ENCODE assay signal across 9 cellular contexts in genomic region chr11:117098269-117099231, GRCh38. TPM values are rescaled to one million over a fixed set of nuclear protein-coding genes. Genes with fewer than 3 reads are reported as not detected.
DNase-seq lines count a peak whose midpoint lies in the region; ATAC-seq, FAIRE-seq and TF ChIP-seq lines count a peak whose summit lies in the region.
"Had no signal": no experiment of that assay in that cellular context is flagged by ENCODE, and none has a peak within 500 bp of the region (broad histone marks: within the 10 kb centered on the region; RNA-seq: fewer than 3 reads in every experiment).

TSS of gene SIK3 (minus strand) at chr11:117098428. CDS start at chr11:117098415, 13 bp downstream.

- peak; percentile 72 for TF ChIP-seq CTCF in HepG2 (CRISPR knock-in tag; IDR thresholded peaks at IDR 0.05)

- H3K4me1 ChIP-seq in HepG2 (ENCODE audit: insufficient read depth, low read length), result peaks cover 53% of the 10 kb centered on the region

- peaks cover 27% of the 10 kb centered on the region for H4K20me1 ChIP-seq in HepG2 (ENCODE audit: insufficient read depth, low read length)

- peak; percentile 68; the same call in 1 of the 2 replicates for TF ChIP-seq RAD21 in HepG2 (CRISPR knock-in tag; IDR thresholded peaks at IDR 0.05)

- FAIRE-seq in HepG2 (lab: Jason Lieb, UNC), result no peak
- FAIRE-seq: TTC549 had no signal

- H3K79me2 ChIP-seq in HepG2 (ENCODE audit: insufficient read depth, low read length), result peaks cover 43% of the 10 kb centered on the region

- H3K4me3 ChIP-seq in HepG2 (replicated peaks in 1 of 3; ENCODE audit: insufficient read depth in 1 of 3, low read depth in 2 of 3, low read length in 3 of 3), result peak within 1 kb of the TSS; percentile 79 to 89 (median 87)

- TF ChIP-seq POLR2A in HepG2 (IDR thresholded peaks at IDR 0.05; ENCODE audit: insufficient read depth in 1 of 2, low read depth in 2 of 2, low read length in 2 of 2), result peak in 1 of 2 experiments; percentile 37; a peak in 1 of 4 replicates

- WGBS in HepG2 (ENCODE audit: low lambda C conversion rate), result 2% methylated on average over 14 of the region's 78 CpGs

- H3K27me3 ChIP-seq in HepG2 (ENCODE audit: control insufficient read depth in 1 of 2, insufficient read depth in 2 of 2, low read length in 2 of 2), result no peaks in the 10 kb centered on the region; a peak in 1 of 5 replicates

- DNase-seq in Ammon's horn (ENCODE audit: low spot score) (peak; percentile 97), GM19240 (ENCODE audit: insufficient read length, low spot score) (peak; percentile 90), NCI-H526 (lab: John Stamatoyannopoulos, UW) (peak; percentile 89 to 100), cortex of kidney (lab: John Stamatoyannopoulos, UW) (peak; percentile 60), HepG2 (ENCODE audit: low spot score) (peak; percentile 65)
- DNase-seq in activated CD4-positive, alpha-beta T cell treated with anti-CD3 and anti-CD28 coated beads, Interleukin-2, amount 50 U/mL, for 1 hour, result peak; percentile 94
- peak; percentile 89 to 92 for DNase-seq in stimulated activated CD4-positive, alpha-beta T cell treated with anti-CD3 and anti-CD28 coated beads, Interleukin-2, amount 100 ng/mL, for 48 hours

- POLR2A ChIA-PET in HepG2 (lab: Yijun Ruan, JAX), result interaction anchor here (0.6 to 5.8 kb wide), 13 partner anchors 8 to 310 kb away, joined by 3 to 69 read pairs (median 4); partner anchors contain the start of genes APOA1, APOC3 and PAFAH1B2

- ATAC-seq in HG03457 (IDR thresholded peaks at IDR 0.05; ENCODE audit: unreplicated experiment), result peak; percentile 58
- peak; percentile 66 for ATAC-seq in HepG2

- peak within 1 kb of the TSS; percentile 80 for H3K27ac ChIP-seq in HepG2 (ENCODE audit: extremely low read length, insufficient read depth, low read length)

- TSS peak; percentile 96 for BruUV-seq in HepG2 (replicated peaks; lab: Mats Ljungman, UMichigan)

- in situ Hi-C loops in HepG2 (cut with HindIII; ENCODE audit: extremely low pct_ligation_motif_present, low pct_unique_long_range_greater_than_20kb), result loop anchor here (5.0 to 10.0 kb wide), 2 partner anchors 216 to 304 kb away; partner anchors contain the start of gene APOA5

- H3K9ac ChIP-seq in HepG2 (ENCODE audit: insufficient read depth, low read depth, low read length), result peak within 1 kb of the TSS; percentile 88

- no peaks in the 10 kb centered on the region for H3K36me3 ChIP-seq in HepG2 (replicated peaks in 1 of 2; ENCODE audit: control insufficient read depth in 1 of 2, insufficient read depth in 2 of 2, low read length in 2 of 2)

- CTCF ChIA-PET in HepG2 (lab: Yijun Ruan, JAX; ENCODE audit: low intra/inter-chr PET ratio, low total read pairs), result no interaction called here

- TF ChIP-seq EP300 in HepG2 (IDR thresholded peaks at IDR 0.05; ENCODE audit: low read depth in 2 of 2, low read length in 2 of 2), result no peak
- TF ChIP-seq EP300 in HepG2 (CRISPR knock-in tag; IDR thresholded peaks at IDR 0.05; ENCODE audit: borderline replicate concordance), result no peak

- H3K4me2 ChIP-seq in HepG2 (ENCODE audit: low read depth, low read length), result peak within 1 kb of the TSS; percentile 100

- no peaks in the 10 kb centered on the region for H3K9me3 ChIP-seq in HepG2 (ENCODE audit: low read length)

- peak within 1 kb of the TSS; percentile 76 for H2AFZ ChIP-seq in HepG2 (ENCODE audit: low read length)

- intact Hi-C loops in HepG2 (cut with micrococcal nuclease; ENCODE audit: unreplicated experiment), result loop anchor here (5.0 kb wide), 1 partner anchor 76 kb away; no protein-coding TSS in a partner anchor

TF ChIP-seq in HepG2, 621 proteins besides CTCF, POLR2A, EP300 and RAD21 (continues in another document):
- no peak; the same call in 1 of the 2 replicates for TF ChIP-seq NR2C2 (CRISPR knock-in tag; IDR thresholded peaks at IDR 0.05; ENCODE audit: borderline replicate concordance)
- TF ChIP-seq KDM3A (CRISPR knock-in tag; IDR thresholded peaks at IDR 0.05; ENCODE audit: low read depth), result no peak
- TF ChIP-seq ZNF562 (CRISPR knock-in tag; IDR thresholded peaks at IDR 0.05; ENCODE audit: borderline replicate concordance), result no peak
- peak; percentile 93 for TF ChIP-seq RFX3 (CRISPR knock-in tag; IDR thresholded peaks at IDR 0.05)
- peak; percentile 81 for TF ChIP-seq RFXAP (CRISPR knock-in tag; IDR thresholded peaks at IDR 0.05; ENCODE audit: borderline replicate concordance)
- peak; percentile 59; the same call in 1 of the 2 replicates for TF ChIP-seq ZNF501 (CRISPR knock-in tag; IDR thresholded peaks at IDR 0.05)
- TF ChIP-seq, protein P1, sequence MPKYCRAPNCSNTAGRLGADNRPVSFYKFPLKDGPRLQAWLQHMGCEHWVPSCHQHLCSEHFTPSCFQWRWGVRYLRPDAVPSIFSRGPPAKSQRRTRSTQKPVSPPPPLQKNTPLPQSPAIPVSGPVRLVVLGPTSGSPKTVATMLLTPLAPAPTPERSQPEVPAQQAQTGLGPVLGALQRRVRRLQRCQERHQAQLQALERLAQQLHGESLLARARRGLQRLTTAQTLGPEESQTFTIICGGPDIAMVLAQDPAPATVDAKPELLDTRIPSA (CRISPR knock-in tag; IDR thresholded peaks at IDR 0.05; ENCODE audit: borderline replicate concordance), result peak; percentile 88; the same call in 1 of the 2 replicates
- TF ChIP-seq ZIK1 (CRISPR knock-in tag; IDR thresholded peaks at IDR 0.05; ENCODE audit: borderline replicate concordance, low read depth), result 0 out of 2 replicates have a peak, but pooled peaks have one; percentile 31
- no peak for TF ChIP-seq TERF1 (CRISPR knock-in tag; IDR thresholded peaks at IDR 0.05)
- 0 out of 2 replicates have a peak, but pooled peaks have one; percentile 8 for TF ChIP-seq RBFOX2 (IDR thresholded peaks at IDR 0.05; ENCODE audit: low read depth, low read length)
- TF ChIP-seq PCBP1 (IDR thresholded peaks at IDR 0.05; ENCODE audit: borderline replicate concordance, low read depth, low read length), result 0 out of 2 replicates have a peak, but pooled peaks have one; percentile 43
- TF ChIP-seq GABPB1 (CRISPR knock-in tag; IDR thresholded peaks at IDR 0.05), result peak; percentile 61; the same call in 1 of the 2 replicates
- TF ChIP-seq, protein P2, sequence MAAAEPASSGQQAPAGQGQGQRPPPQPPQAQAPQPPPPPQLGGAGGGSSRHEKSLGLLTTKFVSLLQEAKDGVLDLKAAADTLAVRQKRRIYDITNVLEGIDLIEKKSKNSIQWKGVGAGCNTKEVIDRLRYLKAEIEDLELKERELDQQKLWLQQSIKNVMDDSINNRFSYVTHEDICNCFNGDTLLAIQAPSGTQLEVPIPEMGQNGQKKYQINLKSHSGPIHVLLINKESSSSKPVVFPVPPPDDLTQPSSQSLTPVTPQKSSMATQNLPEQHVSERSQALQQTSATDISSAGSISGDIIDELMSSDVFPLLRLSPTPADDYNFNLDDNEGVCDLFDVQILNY (CRISPR knock-in tag; conservative IDR thresholded peaks at IDR 0.05), result no peak
- TF ChIP-seq, protein P3, sequence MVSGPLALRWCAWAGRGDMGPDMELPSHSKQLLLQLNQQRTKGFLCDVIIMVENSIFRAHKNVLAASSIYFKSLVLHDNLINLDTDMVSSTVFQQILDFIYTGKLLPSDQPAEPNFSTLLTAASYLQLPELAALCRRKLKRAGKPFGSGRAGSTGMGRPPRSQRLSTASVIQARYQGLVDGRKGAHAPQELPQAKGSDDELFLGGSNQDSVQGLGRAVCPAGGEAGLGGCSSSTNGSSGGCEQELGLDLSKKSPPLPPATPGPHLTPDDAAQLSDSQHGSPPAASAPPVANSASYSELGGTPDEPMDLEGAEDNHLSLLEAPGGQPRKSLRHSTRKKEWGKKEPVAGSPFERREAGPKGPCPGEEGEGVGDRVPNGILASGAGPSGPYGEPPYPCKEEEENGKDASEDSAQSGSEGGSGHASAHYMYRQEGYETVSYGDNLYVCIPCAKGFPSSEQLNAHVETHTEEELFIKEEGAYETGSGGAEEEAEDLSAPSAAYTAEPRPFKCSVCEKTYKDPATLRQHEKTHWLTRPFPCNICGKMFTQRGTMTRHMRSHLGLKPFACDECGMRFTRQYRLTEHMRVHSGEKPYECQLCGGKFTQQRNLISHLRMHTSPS (CRISPR knock-in tag; IDR thresholded peaks at IDR 0.05; ENCODE audit: low read depth), result no peak
- no peak for TF ChIP-seq RBAK (CRISPR knock-in tag; IDR thresholded peaks at IDR 0.05)
- TF ChIP-seq ZBTB7B (CRISPR knock-in tag; IDR thresholded peaks at IDR 0.05), result 0 out of 2 replicates have a peak, but pooled peaks have one; percentile 24

RNA-seq across cellular contexts. Expression of gene SIK3, which starts in this region (rescaled TPM):
- 9.8 and 11.3 TPM in 2 replicates for total RNA-seq in HepG2 (2016; rRNA removed; fragmentation: Illumina TruSeq; extraction: Trizol)
- total RNA-seq in HepG2 (2016; cell fraction: cytosol; rRNA removed; fragmentation: Illumina TruSeq; extraction: Trizol; ENCODE audit: low read depth), result 6.0 and 6.1 TPM in 2 replicates
- 9.5 and 11.9 TPM in 2 replicates for total RNA-seq in HepG2 (2016; cell fraction: insoluble cytoplasmic fraction; rRNA removed; fragmentation: Illumina TruSeq; extraction: Trizol)
- total RNA-seq in HepG2 (2016; cell fraction: membrane; rRNA removed; fragmentation: Illumina TruSeq; extraction: Trizol), result 9.6 and 12.4 TPM in 2 replicates
- total RNA-seq in HepG2 (2016; cell fraction: nucleus; rRNA removed; fragmentation: Illumina TruSeq; extraction: Trizol), result 23.0 and 23.2 TPM in 2 replicates
- 5.7 and 8.0 TPM in 2 replicates for polyA plus RNA-seq in HepG2 (2011; rRNA removed)
- 4.5 and 4.9 TPM in 2 replicates for polyA plus RNA-seq in HepG2 (2011; cell fraction: cytosol; rRNA removed)
- 27.4 and 30.5 TPM in 2 replicates for polyA plus RNA-seq in HepG2 (2011; cell fraction: nucleus; rRNA removed)
- polyA plus RNA-seq in HepG2 (2012), result 16.2 and 16.5 TPM in 2 replicates
- polyA plus RNA-seq in HepG2 (2016; cell fraction: cytosol; fragmentation: Illumina TruSeq; extraction: Trizol; ENCODE audit: low read depth), result 2.3 and 2.6 TPM in 2 replicates
- polyA plus RNA-seq in HepG2 (2016; cell fraction: insoluble cytoplasmic fraction; fragmentation: Illumina TruSeq; extraction: Trizol; ENCODE audit: low read depth), result 8.4 and 11.2 TPM in 2 replicates
- 4.2 and 5.0 TPM in 2 replicates for polyA plus RNA-seq in HepG2 (2016; cell fraction: membrane; fragmentation: Illumina TruSeq; extraction: Trizol; ENCODE audit: low read depth)
- 23.6 and 25.1 TPM in 2 replicates for polyA plus RNA-seq in HepG2 (2016; cell fraction: nucleus; fragmentation: Illumina TruSeq; extraction: Trizol; ENCODE audit: insufficient read depth, low read depth)
- 13.9 and 17.8 TPM in 2 replicates for polyA minus RNA-seq in HepG2 (2011; rRNA and poly(A)+ RNA removed; ENCODE audit: low replicate concordance)
- 5.2 and 6.9 TPM in 2 replicates for polyA minus RNA-seq in HepG2 (2011; cell fraction: cytosol; rRNA and poly(A)+ RNA removed)
- polyA minus RNA-seq in HepG2 (2011; cell fraction: nucleus; rRNA and poly(A)+ RNA removed), result 37.6 and 53.8 TPM in 2 replicates

Comparison
In these comparisons a context has a peak if more than half of its experiments do, and no peak if none do; other contexts are left out.
1. Peak in every context shown above with its lines: DNase-seq, ATAC-seq, H3K4me3 ChIP-seq and H3K27ac ChIP-seq.